In genomic region chr1:153566414-153567371, GRCh38 we compare ENCODE assay signal across 8 cellular contexts. TPM values are rescaled to one million over a fixed set of nuclear protein-coding genes. Genes with fewer than 3 reads are reported as not detected.
DNase-seq lines count a peak whose midpoint lies in the region; ATAC-seq and TF ChIP-seq lines count a peak whose summit lies in the region.

No MANE protein-coding gene starts in this region.

- peaks cover 5% of the 10 kb centered on the region for H3K27me3 Mint-ChIP-seq in dendritic cell treated with granulocyte-macrophage colony-stimulating factor and Interleukin-4, amounts not matched to agents 40 ng/mL and 50 ng/mL, for 4 days

- peak overlapping the region; percentile 96 for H3K27ac Mint-ChIP-seq in dendritic cell treated with granulocyte-macrophage colony-stimulating factor and Interleukin-4, amounts not matched to agents 40 ng/mL and 50 ng/mL, for 4 days

- H3K4me1 Mint-ChIP-seq in dendritic cell treated with granulocyte-macrophage colony-stimulating factor and Interleukin-4, amounts not matched to agents 40 ng/mL and 50 ng/mL, for 4 days (ENCODE audit: low read depth) = peaks cover 64% of the 10 kb centered on the region

- H3K4me3 ChIP-seq in AG09309 (ENCODE audit: control insufficient read depth, low read depth, low read length) = peak overlapping the region; percentile 9
- no peak overlapping the region for H3K4me3 ChIP-seq in lower leg skin (ENCODE audit: low read depth, poor library complexity, severe bottlenecking)

- no peaks in the 10 kb centered on the region for H3K9me3 Mint-ChIP-seq in dendritic cell treated with granulocyte-macrophage colony-stimulating factor and Interleukin-4, amounts not matched to agents 40 ng/mL and 50 ng/mL, for 4 days

- no peak for TF ChIP-seq POLR2A in lower leg skin (IDR thresholded peaks at IDR 0.05)

- 18 to 22% methylated on average over 16 of the region's 16 CpGs for WGBS in lower leg skin, 2 donors

- H3K36me3 Mint-ChIP-seq in dendritic cell treated with granulocyte-macrophage colony-stimulating factor and Interleukin-4, amounts not matched to agents 40 ng/mL and 50 ng/mL, for 4 days (ENCODE audit: low read depth) = no peaks in the 10 kb centered on the region

- TF ChIP-seq CTCF in AG09309 (IDR thresholded peaks at IDR 0.05; ENCODE audit: control insufficient read depth, insufficient read depth, low read depth, low read length, missing control alignments) (no peak), lower leg skin (IDR thresholded peaks at IDR 0.05) (no peak)

- H3K4me3 Mint-ChIP-seq in dendritic cell treated with granulocyte-macrophage colony-stimulating factor and Interleukin-4, amounts not matched to agents 40 ng/mL and 50 ng/mL, for 4 days = peak overlapping the region; percentile 42

- intact Hi-C loops in dendritic cell treated with granulocyte-macrophage colony-stimulating factor and Interleukin-4, amounts not matched to agents 40 ng/mL and 50 ng/mL, for 4 days (cut with micrococcal nuclease) = loop anchor here (2.0 to 5.0 kb wide), 3 partner anchors 16 to 209 kb away; partner anchors contain the start of genes ILF2 and S100A9
- intact Hi-C loops in lower leg skin (cut with DNase I; ENCODE audit: low total_unique reads) = loop anchor here (5.0 kb wide), 1 partner anchor 54 kb away; no protein-coding TSS in a partner anchor

- DNase-seq in AG09309 (ENCODE audit: low read depth) (peak; percentile 95), NCI-H510A (lab: John Stamatoyannopoulos, UW) (peak; percentile 89), lower leg skin (ENCODE audit: low spot score in 2 of 2) (peak; percentile 98 to 99)
- DNase-seq in activated CD4-positive, alpha-beta T cell treated with anti-CD3 and anti-CD28 coated beads, Interleukin-2, amount 50 U/mL, for 48 hours = peak; percentile 89 to 94
- peak; percentile 79 to 94 for DNase-seq in stimulated activated CD4-positive, alpha-beta T cell treated with anti-CD3 and anti-CD28 coated beads, Interleukin-4, amount 100 ng/mL, for 4 hours

- ATAC-seq in GM21825 (IDR thresholded peaks at IDR 0.05; ENCODE audit: unreplicated experiment) (peak; percentile 44), HG02623 (IDR thresholded peaks at IDR 0.05; ENCODE audit: unreplicated experiment) (no peak)

RNA-seq across cellular contexts. Expression of gene S100A2, which starts 1.0 kb away (rescaled TPM):
- total RNA-seq in lower leg skin = 100 to 1,000 TPM in 1 of 4 donors, 10 to 100 TPM in 3; 71.5 to 143 (median 96.4) TPM

RNA-seq across cellular contexts. Expression of gene S100A3, which starts 17.6 kb away (rescaled TPM):
- 10 to 100 TPM in 1 of 4 donors, 1 to 10 TPM in 2, not detected in 1; 1.2 to 78.2 (median 2.2) TPM for total RNA-seq in lower leg skin

RNA-seq across cellular contexts. Expression of gene S100A4, which starts 21.1 kb away (rescaled TPM):
- total RNA-seq in lower leg skin = 100 to 1,000 TPM in 3 of 4 donors, 10 to 100 TPM in 1; 94.4 to 215 (median 146) TPM

RNA-seq across cellular contexts. Expression of gene S100A5, which starts 26.0 kb away (rescaled TPM):
- not detected for total RNA-seq in lower leg skin

RNA-seq across cellular contexts. Expression of gene S100A6, which starts 30.9 kb away (rescaled TPM):
- total RNA-seq in lower leg skin = 100 to 1,000 TPM; 147 to 251 (median 192) TPM
